Comparison of ENCODE assay signal across 8 cellular contexts in genomic region chr1:150566589-150567340, GRCh38. TPM values are rescaled to one million over a fixed set of nuclear protein-coding genes. Genes with fewer than 3 reads are reported as not detected.
A peak's percentile ranks its signal among the peaks of the same experiment; 100 is the strongest.
DNase-seq lines count a peak whose midpoint lies in the region; ATAC-seq lines count a peak whose summit lies in the region.

No MANE protein-coding gene starts in this region.

- no peaks in the 10 kb centered on the region for H3K36me3 ChIP-seq in ACC112 (ENCODE audit: insufficient read depth, low read length)
- peaks cover 18% of the 10 kb centered on the region for H3K36me3 ChIP-seq in NT2/D1 (ENCODE audit: insufficient read depth, insufficient read length, low read length)

- peak overlapping the region; percentile 99 for H3K27ac Mint-ChIP-seq in dendritic cell treated with granulocyte-macrophage colony-stimulating factor and Interleukin-4, amounts not matched to agents 40 ng/mL and 50 ng/mL, for 4 days
- H3K27ac Mint-ChIP-seq in natural killer cell treated with Interleukin-12 subunit alpha and Interleukin-12 subunit beta and Interleukin-15 and Interleukin-18, amount 100 ng/mL, for 72 hours = peak overlapping the region; percentile 98 to 100

- peaks cover 71% of the 10 kb centered on the region for H3K36me3 Mint-ChIP-seq in dendritic cell treated with granulocyte-macrophage colony-stimulating factor and Interleukin-4, amounts not matched to agents 40 ng/mL and 50 ng/mL, for 4 days (ENCODE audit: low read depth)
- peaks cover 7% of the 10 kb centered on the region for H3K36me3 Mint-ChIP-seq in natural killer cell treated with Interleukin-12 subunit alpha and Interleukin-12 subunit beta and Interleukin-15 and Interleukin-18, amount 100 ng/mL, for 72 hours

- peak overlapping the region; percentile 100 for H3K27ac ChIP-seq in ACC112 (ENCODE audit: low read depth, low read length)

- H3K27me3 ChIP-seq in ACC112 (ENCODE audit: insufficient read depth, low read length) = no peaks in the 10 kb centered on the region
- H3K27me3 ChIP-seq in NT2/D1 (ENCODE audit: insufficient read depth, insufficient read length) = no peaks in the 10 kb centered on the region

- H3K4me1 Mint-ChIP-seq in dendritic cell treated with granulocyte-macrophage colony-stimulating factor and Interleukin-4, amounts not matched to agents 40 ng/mL and 50 ng/mL, for 4 days (ENCODE audit: low read depth) = peaks cover 86% of the 10 kb centered on the region
- peaks cover 73 to 85% of the 10 kb centered on the region in 2 donors for H3K4me1 Mint-ChIP-seq in natural killer cell treated with Interleukin-12 subunit alpha and Interleukin-12 subunit beta and Interleukin-15 and Interleukin-18, amount 100 ng/mL, for 72 hours (ENCODE audit: low read depth in 2 of 2)

- intact Hi-C loops in dendritic cell treated with granulocyte-macrophage colony-stimulating factor and Interleukin-4, amounts not matched to agents 40 ng/mL and 50 ng/mL, for 4 days (cut with micrococcal nuclease) = no loop called here

- peak overlapping the region; percentile 72 for H3K4me3 Mint-ChIP-seq in dendritic cell treated with granulocyte-macrophage colony-stimulating factor and Interleukin-4, amounts not matched to agents 40 ng/mL and 50 ng/mL, for 4 days
- peak overlapping the region; percentile 89 for H3K4me3 Mint-ChIP-seq in natural killer cell treated with Interleukin-12 subunit alpha and Interleukin-12 subunit beta and Interleukin-15 and Interleukin-18, amount 100 ng/mL, for 72 hours

- H3K27me3 Mint-ChIP-seq in dendritic cell treated with granulocyte-macrophage colony-stimulating factor and Interleukin-4, amounts not matched to agents 40 ng/mL and 50 ng/mL, for 4 days = no peaks in the 10 kb centered on the region
- no peaks in the 10 kb centered on the region for H3K27me3 Mint-ChIP-seq in natural killer cell treated with Interleukin-12 subunit alpha and Interleukin-12 subunit beta and Interleukin-15 and Interleukin-18, amount 100 ng/mL, for 72 hours

- DNase-seq in NT2/D1 (ENCODE audit: low read depth, low spot score) = no peak
- peak; percentile 39 for DNase-seq in natural killer cell treated with Interleukin-12 subunit alpha and Interleukin-12 subunit beta and Interleukin-15 and Interleukin-18, amount 100 ng/mL, for 72 hours (ENCODE audit: low spot score)
- DNase-seq in NCI-H226 = no peak
- no peak for DNase-seq in GM03348 (ENCODE audit: low spot score)
- DNase-seq in stimulated activated CD4-positive, alpha-beta T cell treated with anti-CD3 and anti-CD28 coated beads, Interleukin-12 subunit alpha, Interleukin-12 subunit beta, amount 100 ng/mL, for 4 hours = no peak
- no peak for DNase-seq in Kasumi-1 (lab: John Stamatoyannopoulos, UW)

- no peak for ATAC-seq in natural killer cell treated with Interleukin-12 subunit alpha and Interleukin-12 subunit beta and Interleukin-15 and Interleukin-18, amount 100 ng/mL, for 72 hours

- H3K4me1 ChIP-seq in ACC112 (ENCODE audit: control insufficient read depth, insufficient read depth, low read length, unreplicated experiment) = peaks cover 82% of the 10 kb centered on the region
- peaks cover 26% of the 10 kb centered on the region for H3K4me1 ChIP-seq in NT2/D1 (ENCODE audit: insufficient read depth, insufficient read length)

- peaks cover 23% of the 10 kb centered on the region for H3K79me2 ChIP-seq in ACC112 (ENCODE audit: control insufficient read depth, insufficient read depth, low read length, unreplicated experiment)

- H3K9ac ChIP-seq in NT2/D1 (ENCODE audit: insufficient read length, low read depth) = peak overlapping the region; percentile 63

- no peaks in the 10 kb centered on the region for H3K9me3 Mint-ChIP-seq in dendritic cell treated with granulocyte-macrophage colony-stimulating factor and Interleukin-4, amounts not matched to agents 40 ng/mL and 50 ng/mL, for 4 days
- H3K9me3 Mint-ChIP-seq in natural killer cell treated with Interleukin-12 subunit alpha and Interleukin-12 subunit beta and Interleukin-15 and Interleukin-18, amount 100 ng/mL, for 72 hours = no peaks in the 10 kb centered on the region

- no peak overlapping the region for H2AFZ ChIP-seq in ACC112 (ENCODE audit: low read length, unreplicated experiment)

- H3K9me3 ChIP-seq in NT2/D1 (ENCODE audit: insufficient read depth, low read length) = no peaks in the 10 kb centered on the region

- H3K4me3 ChIP-seq in ACC112 (ENCODE audit: low read depth, low read length) (peak overlapping the region; percentile 61), NT2/D1 (ENCODE audit: insufficient read length, low read depth) (no peak overlapping the region)

RNA-seq across cellular contexts. Expression of gene MCL1, which starts 12.6 kb away (rescaled TPM):
- 100 to 1,000 TPM; 199 to 333 TPM for total RNA-seq in natural killer cell treated with Interleukin-12 subunit alpha and Interleukin-12 subunit beta and Interleukin-15 and Interleukin-18, amount 100 ng/mL, for 72 hours

RNA-seq across cellular contexts. Expression of gene ADAMTSL4, which starts 17.6 kb away (rescaled TPM):
- 1 to 10 TPM in 1 of 2 donors, under 1 TPM in 1; 0.48 to 1.0 TPM for total RNA-seq in natural killer cell treated with Interleukin-12 subunit alpha and Interleukin-12 subunit beta and Interleukin-15 and Interleukin-18, amount 100 ng/mL, for 72 hours

RNA-seq across cellular contexts. Expression of gene FALEC, which starts 51.2 kb away (rescaled TPM):
- total RNA-seq in natural killer cell treated with Interleukin-12 subunit alpha and Interleukin-12 subunit beta and Interleukin-15 and Interleukin-18, amount 100 ng/mL, for 72 hours = not detected

RNA-seq across cellular contexts. Expression of gene ECM1, which starts 58.9 kb away (rescaled TPM):
- total RNA-seq in natural killer cell treated with Interleukin-12 subunit alpha and Interleukin-12 subunit beta and Interleukin-15 and Interleukin-18, amount 100 ng/mL, for 72 hours = 1 to 10 TPM; 1.2 to 1.9 TPM
